In the genomic region with DNA sequence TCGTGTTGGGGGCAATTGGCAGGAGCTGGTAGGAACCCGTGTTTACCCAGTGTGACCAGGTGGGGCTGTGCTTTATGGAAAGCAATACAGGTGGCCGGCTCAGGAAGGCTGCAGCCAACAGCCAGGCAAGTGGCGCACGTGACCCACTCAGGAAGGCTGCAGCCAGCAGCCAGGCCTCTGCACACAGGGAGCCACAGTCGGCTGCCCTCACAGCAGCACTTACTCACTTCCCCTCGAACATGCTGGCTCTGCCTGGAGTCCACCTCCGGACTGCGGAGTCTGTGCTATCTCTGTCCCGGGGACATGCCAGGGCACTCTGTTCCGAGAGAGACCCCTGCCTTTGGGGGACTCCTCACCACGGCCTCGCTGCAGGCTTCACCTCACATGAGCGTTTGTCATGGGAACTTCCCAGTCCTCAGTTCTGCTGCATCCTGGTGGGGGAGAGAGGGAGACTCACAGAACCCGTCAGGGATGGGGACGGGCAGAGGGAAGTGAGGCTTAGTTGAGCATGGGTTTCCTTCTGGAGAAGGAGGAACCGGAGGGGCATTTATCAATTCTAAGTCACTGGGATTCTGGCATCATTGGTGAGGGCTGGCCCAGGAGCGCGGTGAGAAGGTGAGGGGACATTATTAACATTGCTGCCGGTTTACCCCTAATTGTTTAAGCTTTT, we compare ENCODE assay signal across 1 cellular context.
TF ChIP-seq lines count a peak whose summit lies in the region.

No MANE protein-coding gene starts in this region.

TF ChIP-seq in HepG2, 621 proteins besides CTCF, POLR2A, EP300 and RAD21 (continued from another document and continues in another):
- TF ChIP-seq, protein P1, sequence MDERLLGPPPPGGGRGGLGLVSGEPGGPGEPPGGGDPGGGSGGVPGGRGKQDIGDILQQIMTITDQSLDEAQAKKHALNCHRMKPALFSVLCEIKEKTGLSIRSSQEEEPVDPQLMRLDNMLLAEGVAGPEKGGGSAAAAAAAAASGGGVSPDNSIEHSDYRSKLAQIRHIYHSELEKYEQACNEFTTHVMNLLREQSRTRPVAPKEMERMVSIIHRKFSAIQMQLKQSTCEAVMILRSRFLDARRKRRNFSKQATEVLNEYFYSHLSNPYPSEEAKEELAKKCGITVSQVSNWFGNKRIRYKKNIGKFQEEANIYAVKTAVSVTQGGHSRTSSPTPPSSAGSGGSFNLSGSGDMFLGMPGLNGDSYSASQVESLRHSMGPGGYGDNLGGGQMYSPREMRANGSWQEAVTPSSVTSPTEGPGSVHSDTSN (CRISPR knock-in tag; IDR thresholded peaks at IDR 0.05): no peak
- no peak for TF ChIP-seq ZNF550 (CRISPR knock-in tag; IDR thresholded peaks at IDR 0.05; ENCODE audit: borderline replicate concordance)
- 0 out of 2 replicates have a peak, but pooled peaks have one; percentile 22 for TF ChIP-seq ZSCAN31 (CRISPR knock-in tag; IDR thresholded peaks at IDR 0.05; ENCODE audit: low read depth)
- TF ChIP-seq KAT8 (CRISPR knock-in tag; IDR thresholded peaks at IDR 0.05): no peak
- TF ChIP-seq, protein P2, sequence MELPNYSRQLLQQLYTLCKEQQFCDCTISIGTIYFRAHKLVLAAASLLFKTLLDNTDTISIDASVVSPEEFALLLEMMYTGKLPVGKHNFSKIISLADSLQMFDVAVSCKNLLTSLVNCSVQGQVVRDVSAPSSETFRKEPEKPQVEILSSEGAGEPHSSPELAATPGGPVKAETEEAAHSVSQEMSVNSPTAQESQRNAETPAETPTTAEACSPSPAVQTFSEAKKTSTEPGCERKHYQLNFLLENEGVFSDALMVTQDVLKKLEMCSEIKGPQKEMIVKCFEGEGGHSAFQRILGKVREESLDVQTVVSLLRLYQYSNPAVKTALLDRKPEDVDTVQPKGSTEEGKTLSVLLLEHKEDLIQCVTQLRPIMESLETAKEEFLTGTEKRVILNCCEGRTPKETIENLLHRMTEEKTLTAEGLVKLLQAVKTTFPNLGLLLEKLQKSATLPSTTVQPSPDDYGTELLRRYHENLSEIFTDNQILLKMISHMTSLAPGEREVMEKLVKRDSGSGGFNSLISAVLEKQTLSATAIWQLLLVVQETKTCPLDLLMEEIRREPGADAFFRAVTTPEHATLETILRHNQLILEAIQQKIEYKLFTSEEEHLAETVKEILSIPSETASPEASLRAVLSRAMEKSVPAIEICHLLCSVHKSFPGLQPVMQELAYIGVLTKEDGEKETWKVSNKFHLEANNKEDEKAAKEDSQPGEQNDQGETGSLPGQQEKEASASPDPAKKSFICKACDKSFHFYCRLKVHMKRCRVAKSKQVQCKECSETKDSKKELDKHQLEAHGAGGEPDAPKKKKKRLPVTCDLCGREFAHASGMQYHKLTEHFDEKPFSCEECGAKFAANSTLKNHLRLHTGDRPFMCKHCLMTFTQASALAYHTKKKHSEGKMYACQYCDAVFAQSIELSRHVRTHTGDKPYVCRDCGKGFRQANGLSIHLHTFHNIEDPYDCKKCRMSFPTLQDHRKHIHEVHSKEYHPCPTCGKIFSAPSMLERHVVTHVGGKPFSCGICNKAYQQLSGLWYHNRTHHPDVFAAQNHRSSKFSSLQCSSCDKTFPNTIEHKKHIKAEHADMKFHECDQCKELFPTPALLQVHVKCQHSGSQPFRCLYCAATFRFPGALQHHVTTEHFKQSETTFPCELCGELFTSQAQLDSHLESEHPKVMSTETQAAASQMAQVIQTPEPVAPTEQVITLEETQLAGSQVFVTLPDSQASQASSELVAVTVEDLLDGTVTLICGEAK (IDR thresholded peaks at IDR 0.05): no peak
- TF ChIP-seq, protein P2 (CRISPR knock-in tag; IDR thresholded peaks at IDR 0.05): peak; percentile 14; the same call in 1 of the 2 replicates
- no peak for TF ChIP-seq ZNF740 (CRISPR knock-in tag; IDR thresholded peaks at IDR 0.05)
- peak; percentile 43; the same call in 1 of the 2 replicates for TF ChIP-seq ZBTB38 (CRISPR knock-in tag; IDR thresholded peaks at IDR 0.05)
- no peak for TF ChIP-seq HOXD1 (CRISPR knock-in tag; IDR thresholded peaks at IDR 0.05)
- TF ChIP-seq, protein P3, sequence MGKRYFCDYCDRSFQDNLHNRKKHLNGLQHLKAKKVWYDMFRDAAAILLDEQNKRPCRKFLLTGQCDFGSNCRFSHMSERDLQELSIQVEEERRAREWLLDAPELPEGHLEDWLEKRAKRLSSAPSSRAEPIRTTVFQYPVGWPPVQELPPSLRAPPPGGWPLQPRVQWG (CRISPR knock-in tag; IDR thresholded peaks at IDR 0.05; ENCODE audit: borderline replicate concordance, low read depth): no peak
- no peak for TF ChIP-seq ZNF569 (CRISPR knock-in tag; IDR thresholded peaks at IDR 0.05; ENCODE audit: borderline replicate concordance)
- TF ChIP-seq FOXJ3 (CRISPR knock-in tag; IDR thresholded peaks at IDR 0.05; ENCODE audit: borderline replicate concordance): no peak
- TF ChIP-seq GLMP (CRISPR knock-in tag; IDR thresholded peaks at IDR 0.05; ENCODE audit: borderline replicate concordance): no peak
- TF ChIP-seq, protein P4, sequence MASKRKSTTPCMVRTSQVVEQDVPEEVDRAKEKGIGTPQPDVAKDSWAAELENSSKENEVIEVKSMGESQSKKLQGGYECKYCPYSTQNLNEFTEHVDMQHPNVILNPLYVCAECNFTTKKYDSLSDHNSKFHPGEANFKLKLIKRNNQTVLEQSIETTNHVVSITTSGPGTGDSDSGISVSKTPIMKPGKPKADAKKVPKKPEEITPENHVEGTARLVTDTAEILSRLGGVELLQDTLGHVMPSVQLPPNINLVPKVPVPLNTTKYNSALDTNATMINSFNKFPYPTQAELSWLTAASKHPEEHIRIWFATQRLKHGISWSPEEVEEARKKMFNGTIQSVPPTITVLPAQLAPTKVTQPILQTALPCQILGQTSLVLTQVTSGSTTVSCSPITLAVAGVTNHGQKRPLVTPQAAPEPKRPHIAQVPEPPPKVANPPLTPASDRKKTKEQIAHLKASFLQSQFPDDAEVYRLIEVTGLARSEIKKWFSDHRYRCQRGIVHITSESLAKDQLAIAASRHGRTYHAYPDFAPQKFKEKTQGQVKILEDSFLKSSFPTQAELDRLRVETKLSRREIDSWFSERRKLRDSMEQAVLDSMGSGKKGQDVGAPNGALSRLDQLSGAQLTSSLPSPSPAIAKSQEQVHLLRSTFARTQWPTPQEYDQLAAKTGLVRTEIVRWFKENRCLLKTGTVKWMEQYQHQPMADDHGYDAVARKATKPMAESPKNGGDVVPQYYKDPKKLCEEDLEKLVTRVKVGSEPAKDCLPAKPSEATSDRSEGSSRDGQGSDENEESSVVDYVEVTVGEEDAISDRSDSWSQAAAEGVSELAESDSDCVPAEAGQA (IDR thresholded peaks at IDR 0.05; ENCODE audit: low read depth): no peak
- TF ChIP-seq, protein P4 (CRISPR knock-in tag; IDR thresholded peaks at IDR 0.05; ENCODE audit: borderline replicate concordance): no peak
- 0 out of 2 replicates have a peak, but pooled peaks have one; percentile 12 for TF ChIP-seq SAP130 (CRISPR knock-in tag; IDR thresholded peaks at IDR 0.05; ENCODE audit: low read depth)
- TF ChIP-seq NCOA5 (CRISPR knock-in tag; IDR thresholded peaks at IDR 0.05): no peak
- TF ChIP-seq, protein P5, sequence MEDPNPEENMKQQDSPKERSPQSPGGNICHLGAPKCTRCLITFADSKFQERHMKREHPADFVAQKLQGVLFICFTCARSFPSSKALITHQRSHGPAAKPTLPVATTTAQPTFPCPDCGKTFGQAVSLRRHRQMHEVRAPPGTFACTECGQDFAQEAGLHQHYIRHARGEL (CRISPR knock-in tag; IDR thresholded peaks at IDR 0.05): no peak
- no peak for TF ChIP-seq SRSF9 (IDR thresholded peaks at IDR 0.05; ENCODE audit: borderline replicate concordance, insufficient read depth, low read depth, low read length, poor library complexity, severe bottlenecking)
- TF ChIP-seq, protein P6, sequence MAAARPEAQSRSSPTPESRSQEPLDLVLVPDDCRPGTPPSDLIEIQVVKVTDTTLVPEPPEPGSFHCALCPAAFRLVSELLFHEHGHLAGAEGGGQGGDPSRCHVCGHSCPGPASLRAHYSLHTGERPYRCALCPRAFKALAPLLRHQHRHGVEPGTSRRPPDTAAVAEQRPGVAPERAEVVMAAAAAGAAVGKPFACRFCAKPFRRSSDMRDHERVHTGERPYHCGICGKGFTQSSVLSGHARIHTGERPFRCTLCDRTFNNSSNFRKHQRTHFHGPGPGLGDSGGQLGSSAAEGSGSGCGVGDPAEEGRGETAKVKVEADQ (CRISPR knock-in tag; IDR thresholded peaks at IDR 0.05; ENCODE audit: borderline replicate concordance): no peak
- no peak for TF ChIP-seq SRY (CRISPR knock-in tag; IDR thresholded peaks at IDR 0.05)
- no peak for TF ChIP-seq YEATS2 (CRISPR knock-in tag; IDR thresholded peaks at IDR 0.05; ENCODE audit: borderline replicate concordance)
- no peak for TF ChIP-seq ZZZ3 (CRISPR knock-in tag; IDR thresholded peaks at IDR 0.05; ENCODE audit: borderline replicate concordance)
- no peak for TF ChIP-seq PHF5A (CRISPR knock-in tag; IDR thresholded peaks at IDR 0.05; ENCODE audit: low read depth, unreplicated experiment)
- no peak for TF ChIP-seq FOXA3 (CRISPR knock-in tag; IDR thresholded peaks at IDR 0.05)
- no peak for TF ChIP-seq ZNF660 (CRISPR knock-in tag; IDR thresholded peaks at IDR 0.05; ENCODE audit: borderline replicate concordance, low read depth)
- TF ChIP-seq ZC3H4 (CRISPR knock-in tag; IDR thresholded peaks at IDR 0.05; ENCODE audit: borderline replicate concordance): no peak
- 0 out of 2 replicates have a peak, but pooled peaks have one; percentile 28 for TF ChIP-seq IRF9 (CRISPR knock-in tag; IDR thresholded peaks at IDR 0.05; ENCODE audit: borderline replicate concordance)
- TF ChIP-seq ATF2 (CRISPR knock-in tag; IDR thresholded peaks at IDR 0.05): no peak
- TF ChIP-seq ZNF335 (CRISPR knock-in tag; IDR thresholded peaks at IDR 0.05): no peak
- TF ChIP-seq PAX8 (CRISPR knock-in tag; IDR thresholded peaks at IDR 0.05; ENCODE audit: borderline replicate concordance): no peak
- no peak for TF ChIP-seq TBP (CRISPR knock-in tag; IDR thresholded peaks at IDR 0.05)
